ENCODE assay signal across 1 cellular context in genomic region chr1:155454096-155454495, GRCh38.
TF ChIP-seq lines count a peak whose summit lies in the region.

No MANE protein-coding gene starts in this region.

TF ChIP-seq in IMR-90, 13 proteins besides CTCF, POLR2A, EP300 and RAD21:
- no peak for TF ChIP-seq BHLHE40 (IDR thresholded peaks at IDR 0.05; ENCODE audit: low read depth, low read length)
- peak; percentile 80 for TF ChIP-seq CEBPB (IDR thresholded peaks at IDR 0.05; ENCODE audit: low read depth, low read length)
